18 cellular contexts compared by ENCODE assay signal in genomic region chr6:124076336-124077048, GRCh38.
DNase-seq lines count a peak whose midpoint lies in the region; ATAC-seq and TF ChIP-seq lines count a peak whose summit lies in the region.
"Had no signal": no experiment of that assay in that cellular context is flagged by ENCODE, and none has a peak within 500 bp of the region (broad histone marks: within the 10 kb centered on the region; RNA-seq: fewer than 3 reads in every experiment).

No MANE protein-coding gene starts in this region.

- peak overlapping the region; percentile 86 for H3K27ac Mint-ChIP-seq in nephron progenitor cell
- H3K27ac Mint-ChIP-seq in stimulated activated memory B cell treated with anti-CD40 and anti-IgM and Interleukin-4, amounts not matched to agents 10 μg/mL and 1 μg/mL and 100 μg/mL, for 72 hours: no peak overlapping the region
- H3K27ac Mint-ChIP-seq: activated T-helper 1 cell treated with anti-CD3 and anti-CD28 coated beads, Interleukin-12 subunit alpha, Interleukin-12 subunit beta, Interleukin-2, Interleukin-4 antibody, amounts not matched to agents 30 ng/mL and 10 ng/mL and 1 ng/mL, durations not matched to agents 14 hours and 24 hours and 36 hours; stimulated activated effector memory CD8-positive, alpha-beta T cell treated with anti-CD3 and anti-CD28 coated beads, Interleukin-12 subunit alpha, Interleukin-12 subunit beta, amount 100 ng/mL, for 72 hours had no signal

- TF ChIP-seq CTCF in nephron progenitor cell (IDR thresholded peaks at IDR 0.05): no peak
- no peak for TF ChIP-seq CTCF in WERI-Rb-1 (IDR thresholded peaks at IDR 0.05; ENCODE audit: low read depth, low read length)

- H3K27me3 Mint-ChIP-seq in nephron progenitor cell (ENCODE audit: low read depth, poor library complexity): no peaks in the 10 kb centered on the region
- H3K27me3 Mint-ChIP-seq in stimulated activated memory B cell treated with anti-CD40 and anti-IgM and Interleukin-4, amounts not matched to agents 10 μg/mL and 1 μg/mL and 100 μg/mL, for 72 hours: no peaks in the 10 kb centered on the region

- H3K9me3 Mint-ChIP-seq in nephron progenitor cell: peaks cover 3% of the 10 kb centered on the region
- peaks cover 2% of the 10 kb centered on the region for H3K9me3 Mint-ChIP-seq in stimulated activated memory B cell treated with anti-CD40 and anti-IgM and Interleukin-4, amounts not matched to agents 10 μg/mL and 1 μg/mL and 100 μg/mL, for 72 hours
- H3K9me3 Mint-ChIP-seq: activated T-helper 1 cell treated with anti-CD3 and anti-CD28 coated beads, Interleukin-12 subunit alpha, Interleukin-12 subunit beta, Interleukin-2, Interleukin-4 antibody, amounts not matched to agents 30 ng/mL and 10 ng/mL and 1 ng/mL, durations not matched to agents 14 hours and 24 hours and 36 hours had no signal

- H3K4me3 Mint-ChIP-seq in nephron progenitor cell: no peak overlapping the region
- no peak overlapping the region for H3K4me3 Mint-ChIP-seq in stimulated activated memory B cell treated with anti-CD40 and anti-IgM and Interleukin-4, amounts not matched to agents 10 μg/mL and 1 μg/mL and 100 μg/mL, for 72 hours
- H3K4me3 Mint-ChIP-seq: activated T-helper 1 cell treated with anti-CD3 and anti-CD28 coated beads, Interleukin-12 subunit alpha, Interleukin-12 subunit beta, Interleukin-2, Interleukin-4 antibody, amounts not matched to agents 30 ng/mL and 10 ng/mL and 1 ng/mL, durations not matched to agents 14 hours and 24 hours and 36 hours; stimulated activated effector memory CD8-positive, alpha-beta T cell treated with anti-CD3 and anti-CD28 coated beads, Interleukin-12 subunit alpha, Interleukin-12 subunit beta, amount 100 ng/mL, for 72 hours had no signal

- ATAC-seq in stimulated activated memory B cell treated with anti-CD40 and anti-IgM and Interleukin-4, amounts not matched to agents 10 μg/mL and 1 μg/mL and 100 μg/mL, for 72 hours: no peak
- ATAC-seq: mucosa of descending colon; Panc1; stimulated activated effector memory CD8-positive, alpha-beta T cell treated with anti-CD3 and anti-CD28 coated beads, Interleukin-12 subunit alpha, Interleukin-12 subunit beta, amount 100 ng/mL, for 72 hours had no signal

- DNase-seq in NCI-H1417 (lab: John Stamatoyannopoulos, UW) (peak; percentile 15 to 78 (median 59)), NCI-H1417 treated with DMSO at 0.1 percent for 48 hours (lab: John Stamatoyannopoulos, UW) (no peak), NCI-H1436 treated with DMSO at 0.1 percent for 48 hours (lab: John Stamatoyannopoulos, UW) (peak; percentile 94), NCI-H524 treated with DMSO at 0.1 percent for 48 hours (lab: John Stamatoyannopoulos, UW) (peak; percentile 34), nephron progenitor cell (no peak), WERI-Rb-1 (no peak)
- DNase-seq in activated T-cell treated with anti-CD3 and anti-CD28 coated beads, Interleukin-2, amount 50 U/mL, for 48 hours: no peak
- DNase-seq: activated CD4-positive, CD25-positive, alpha-beta regulatory T cell; DMS53; mucosa of descending colon; stimulated activated CD4-positive, alpha-beta T cell treated with anti-CD3 and anti-CD28 coated beads, Interleukin-15, amount 100 ng/mL, for 24 hours had no signal

- no peaks in the 10 kb centered on the region for H3K36me3 ChIP-seq in WERI-Rb-1
- H3K36me3 ChIP-seq: cardiac muscle cell, neutrophil had no signal

- no peak overlapping the region for H3K27ac ChIP-seq in WERI-Rb-1
- H3K27ac ChIP-seq: 22Rv1, cardiac muscle cell, neutrophil had no signal

- H3K4me3 ChIP-seq in WERI-Rb-1 (ENCODE audit: low read depth, low read length): no peak overlapping the region
- H3K4me3 ChIP-seq: cardiac muscle cell, mucosa of descending colon had no signal

- peaks cover 2% of the 10 kb centered on the region for H3K36me3 Mint-ChIP-seq in nephron progenitor cell (ENCODE audit: low read depth)
- no peaks in the 10 kb centered on the region for H3K36me3 Mint-ChIP-seq in stimulated activated memory B cell treated with anti-CD40 and anti-IgM and Interleukin-4, amounts not matched to agents 10 μg/mL and 1 μg/mL and 100 μg/mL, for 72 hours
- H3K36me3 Mint-ChIP-seq: stimulated activated effector memory CD8-positive, alpha-beta T cell treated with anti-CD3 and anti-CD28 coated beads, Interleukin-12 subunit alpha, Interleukin-12 subunit beta, amount 100 ng/mL, for 72 hours had no signal

- peaks cover 74% of the 10 kb centered on the region for H3K4me1 Mint-ChIP-seq in nephron progenitor cell
- H3K4me1 Mint-ChIP-seq in stimulated activated memory B cell treated with anti-CD40 and anti-IgM and Interleukin-4, amounts not matched to agents 10 μg/mL and 1 μg/mL and 100 μg/mL, for 72 hours: no peaks in the 10 kb centered on the region
- H3K4me1 Mint-ChIP-seq: stimulated activated effector memory CD8-positive, alpha-beta T cell treated with anti-CD3 and anti-CD28 coated beads, Interleukin-12 subunit alpha, Interleukin-12 subunit beta, amount 100 ng/mL, for 72 hours had no signal

- no peaks in the 10 kb centered on the region for H3K9me3 ChIP-seq in WERI-Rb-1 (ENCODE audit: severe bottlenecking)
- H3K9me3 ChIP-seq: mucosa of descending colon, neutrophil had no signal

- no peaks in the 10 kb centered on the region for H3K27me3 ChIP-seq in WERI-Rb-1 (ENCODE audit: insufficient read depth, low read depth, severe bottlenecking)
- H3K27me3 ChIP-seq: neutrophil had no signal

Comparison
In these comparisons a context has a peak if more than half of its experiments do, and no peak if none do; other contexts are left out.
1. DNase-seq: peak in NCI-H1417 (3 of 3), NCI-H1436 treated with DMSO at 0.1 percent for 48 hours (single experiment) and NCI-H524 treated with DMSO at 0.1 percent for 48 hours (single experiment); none in NCI-H1417 treated with DMSO at 0.1 percent for 48 hours (single experiment), nephron progenitor cell (single experiment), activated T-cell treated with anti-CD3 and anti-CD28 coated beads, Interleukin-2, amount 50 U/mL, for 48 hours (0 of 2) and WERI-Rb-1 (single experiment).